Comparison of ENCODE assay signal across 15 cellular contexts in the genomic region with DNA sequence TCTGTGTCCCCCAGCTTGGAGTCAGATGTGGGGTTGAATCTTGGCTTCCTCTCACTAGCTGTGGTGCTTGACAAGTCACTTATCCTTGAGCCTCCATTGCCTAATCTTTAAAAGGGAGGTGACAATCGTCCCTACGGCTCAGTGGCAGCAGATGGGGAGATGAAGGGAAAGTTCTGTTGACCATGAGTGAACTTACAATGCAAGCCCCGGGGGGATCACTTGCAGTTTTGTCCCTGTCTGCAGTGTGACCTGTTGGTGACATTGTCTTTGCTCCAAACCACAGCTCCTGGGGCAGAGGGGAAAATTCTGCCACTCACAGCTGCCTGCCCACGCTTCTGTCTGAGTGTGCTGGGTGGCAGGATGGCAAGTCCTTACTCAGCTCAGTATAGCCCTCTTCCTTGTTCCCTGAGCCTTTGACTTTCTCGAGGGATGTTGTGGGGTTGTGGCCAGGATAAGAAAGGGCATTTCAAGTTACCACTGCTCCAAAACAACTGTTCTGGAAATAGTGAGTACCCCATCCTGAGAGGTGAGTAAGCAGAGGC. TPM values are rescaled to one million over a fixed set of nuclear protein-coding genes. Genes with fewer than 3 reads are reported as not detected.
DNase-seq lines count a peak whose midpoint lies in the region; TF ChIP-seq lines count a peak whose summit lies in the region.
"Had no signal": no experiment of that assay in that cellular context is flagged by ENCODE, and none has a peak within 500 bp of the region (broad histone marks: within the 10 kb centered on the region; RNA-seq: fewer than 3 reads in every experiment).

No MANE protein-coding gene starts in this region.

- intact Hi-C loops in Calu3 (cut with micrococcal nuclease; ENCODE audit: unreplicated experiment) = loop anchor here (10.0 kb wide), 1 partner anchor 64 kb away; no protein-coding TSS in a partner anchor
- intact Hi-C loops in PC-9 (cut with micrococcal nuclease; ENCODE audit: unreplicated experiment) = no loop called here
- intact Hi-C loops in ovary (cut with DNase I) = no loop called here
- intact Hi-C loops in activated T-helper 2 cell treated with anti-CD3 and anti-CD28 coated beads, Interferon-gamma antibody, Interleukin-2, Interleukin-4, amounts not matched to agents 10 μg/mL and 5 μg/mL and 100 μg/mL, durations not matched to agents 14 hours and 24 hours and 36 hours (cut with micrococcal nuclease) = no loop called here

- no peaks in the 10 kb centered on the region for H4K20me1 ChIP-seq in PC-9 (ENCODE audit: insufficient read depth)

- H3K27me3 Mint-ChIP-seq in Calu3 (ENCODE audit: unreplicated experiment) = no peaks in the 10 kb centered on the region
- peaks cover 37% of the 10 kb centered on the region for H3K27me3 Mint-ChIP-seq in nephron progenitor cell (ENCODE audit: low read depth, poor library complexity)
- peaks cover 57% of the 10 kb centered on the region for H3K27me3 Mint-ChIP-seq in activated T-helper 2 cell treated with anti-CD3 and anti-CD28 coated beads, Interferon-gamma antibody, Interleukin-2, Interleukin-4, amounts not matched to agents 10 μg/mL and 5 μg/mL and 100 μg/mL, durations not matched to agents 14 hours and 24 hours and 36 hours (ENCODE audit: low read depth)

- no peak for TF ChIP-seq EP300 in ovary (IDR thresholded peaks at IDR 0.05)

- peak overlapping the region; percentile 99 for H3K4me3 Mint-ChIP-seq in Calu3 (ENCODE audit: low read depth, unreplicated experiment)
- H3K4me3 Mint-ChIP-seq in nephron progenitor cell = peak overlapping the region; percentile 91
- no peak overlapping the region for H3K4me3 Mint-ChIP-seq in activated T-helper 2 cell treated with anti-CD3 and anti-CD28 coated beads, Interferon-gamma antibody, Interleukin-2, Interleukin-4, amounts not matched to agents 10 μg/mL and 5 μg/mL and 100 μg/mL, durations not matched to agents 14 hours and 24 hours and 36 hours (ENCODE audit: low read depth)
- H3K4me3 Mint-ChIP-seq: activated B cell treated with CpG ODN at 0.5 μM for 24 hours, immature natural killer cell had no signal

- H3K4me3 ChIP-seq in PC-9 (peak overlapping the region; percentile 60; the same call in 1 of the 2 replicates), foreskin fibroblast (ENCODE audit: low read depth in 1 of 2, low read length in 2 of 2) (peak overlapping the region; percentile 32 to 56), ovary (no peak overlapping the region)
- H3K4me3 ChIP-seq: mucosa of descending colon, prostate gland had no signal

- CTCF ChIA-PET in Calu3 (lab: Charles Lee) (interaction anchor here (1.0 kb wide), 2 partner anchors 19 to 45 kb away, joined by 3 to 5 read pairs; no protein-coding TSS in a partner anchor), PC-9 (lab: Charles Lee) (no interaction called here)

- peak overlapping the region; percentile 85 for H3K4me2 ChIP-seq in PC-9

- H3K36me3 Mint-ChIP-seq in Calu3 (ENCODE audit: insufficient read depth, unreplicated experiment) = peaks cover 40% of the 10 kb centered on the region
- H3K36me3 Mint-ChIP-seq in nephron progenitor cell (ENCODE audit: low read depth) = peaks cover 17% of the 10 kb centered on the region
- H3K36me3 Mint-ChIP-seq in activated T-helper 2 cell treated with anti-CD3 and anti-CD28 coated beads, Interferon-gamma antibody, Interleukin-2, Interleukin-4, amounts not matched to agents 10 μg/mL and 5 μg/mL and 100 μg/mL, durations not matched to agents 14 hours and 24 hours and 36 hours (ENCODE audit: low read depth) = no peaks in the 10 kb centered on the region
- H3K36me3 Mint-ChIP-seq: immature natural killer cell had no signal

- no peaks in the 10 kb centered on the region for H3K36me3 ChIP-seq in PC-9 (ENCODE audit: low read depth)
- no peaks in the 10 kb centered on the region for H3K36me3 ChIP-seq in ovary
- H3K36me3 ChIP-seq: prostate gland, transverse colon had no signal

- H3K4me1 Mint-ChIP-seq in Calu3 (ENCODE audit: low read depth, unreplicated experiment) = peaks cover 44% of the 10 kb centered on the region
- H3K4me1 Mint-ChIP-seq in nephron progenitor cell = peaks cover 66% of the 10 kb centered on the region
- peaks cover 3% of the 10 kb centered on the region for H3K4me1 Mint-ChIP-seq in activated T-helper 2 cell treated with anti-CD3 and anti-CD28 coated beads, Interferon-gamma antibody, Interleukin-2, Interleukin-4, amounts not matched to agents 10 μg/mL and 5 μg/mL and 100 μg/mL, durations not matched to agents 14 hours and 24 hours and 36 hours (ENCODE audit: low read depth)
- H3K4me1 Mint-ChIP-seq: activated B cell treated with CpG ODN at 0.5 μM for 24 hours, immature natural killer cell had no signal

- H3K27ac ChIP-seq in PC-9 = no peak overlapping the region
- no peak overlapping the region for H3K27ac ChIP-seq in ovary
- H3K27ac ChIP-seq: prostate gland had no signal

- WGBS in ovary, 3 donors = 61 to 67% (median 66%) methylated on average over 5 of the region's 5 CpGs

- H3K9me3 Mint-ChIP-seq in Calu3 (ENCODE audit: low read depth, unreplicated experiment) (no peaks in the 10 kb centered on the region), nephron progenitor cell (no peaks in the 10 kb centered on the region)
- H3K9me3 Mint-ChIP-seq in activated T-helper 2 cell treated with anti-CD3 and anti-CD28 coated beads, Interferon-gamma antibody, Interleukin-2, Interleukin-4, amounts not matched to agents 10 μg/mL and 5 μg/mL and 100 μg/mL, durations not matched to agents 14 hours and 24 hours and 36 hours = no peaks in the 10 kb centered on the region
- H3K9me3 Mint-ChIP-seq: activated B cell treated with CpG ODN at 0.5 μM for 24 hours, immature natural killer cell had no signal

- H3K9me2 ChIP-seq in PC-9 (ENCODE audit: insufficient read depth) = no peaks in the 10 kb centered on the region

- H3K9me3 ChIP-seq in PC-9 (ENCODE audit: insufficient read depth, low read depth) (no peaks in the 10 kb centered on the region), ovary (no peaks in the 10 kb centered on the region)
- H3K9me3 ChIP-seq: mucosa of descending colon, prostate gland, transverse colon had no signal

- peaks cover 26% of the 10 kb centered on the region for H3K4me1 ChIP-seq in PC-9 (replicated peaks; ENCODE audit: insufficient read depth)
- H3K4me1 ChIP-seq in ovary (ENCODE audit: insufficient read depth) = no peaks in the 10 kb centered on the region
- H3K4me1 ChIP-seq: prostate gland had no signal

- BruUV-seq in Calu3 (replicated peaks; lab: Mats Ljungman, UMichigan) (TSS peak; percentile 19), PC-9 (replicated peaks; lab: Mats Ljungman, UMichigan) (TSS peak; percentile 32)

- H3K79me2 ChIP-seq in PC-9 (ENCODE audit: low read depth) = peaks cover 17% of the 10 kb centered on the region

- H3K27ac Mint-ChIP-seq in Calu3 (ENCODE audit: unreplicated experiment) (no peak overlapping the region), nephron progenitor cell (no peak overlapping the region)
- no peak overlapping the region for H3K27ac Mint-ChIP-seq in activated T-helper 2 cell treated with anti-CD3 and anti-CD28 coated beads, Interferon-gamma antibody, Interleukin-2, Interleukin-4, amounts not matched to agents 10 μg/mL and 5 μg/mL and 100 μg/mL, durations not matched to agents 14 hours and 24 hours and 36 hours
- H3K27ac Mint-ChIP-seq: activated B cell treated with CpG ODN at 0.5 μM for 24 hours, immature natural killer cell had no signal

- no peaks in the 10 kb centered on the region for H3K27me3 ChIP-seq in PC-9 (ENCODE audit: insufficient read depth, low read depth)
- H3K27me3 ChIP-seq in ovary = no peaks in the 10 kb centered on the region

- H2AFZ ChIP-seq in PC-9 = no peak overlapping the region

- H3F3A ChIP-seq in PC-9 (ENCODE audit: insufficient read depth, low read depth) = no peaks in the 10 kb centered on the region

- TF ChIP-seq POLR2A in ovary (IDR thresholded peaks at IDR 0.05) = no peak

- DNase-seq in Calu3 (no peak), PC-9 (no peak), foreskin fibroblast (no peak), nephron progenitor cell (no peak), COR-L47 (lab: John Stamatoyannopoulos, UW) (no peak), ovary (no peak), AML-193 (lab: John Stamatoyannopoulos, UW) (no peak)
- DNase-seq in activated T-helper 2 cell treated with anti-CD3 and anti-CD28 coated beads, Interferon-gamma antibody, Interleukin-2, Interleukin-4, amounts not matched to agents 10 μg/mL and 5 μg/mL and 100 μg/mL, durations not matched to agents 14 hours and 24 hours and 36 hours (ENCODE audit: low spot score) = no peak
- DNase-seq: activated B cell treated with CpG ODN at 0.5 μM for 24 hours, immature natural killer cell, NCI-H1092, NCI-H226, transverse colon had no signal

- POLR2A ChIA-PET in PC-9 (lab: Charles Lee; ENCODE audit: unreplicated experiment) = interaction anchor here (0.6 kb wide), 1 partner anchor 45 kb away, joined by 5 read pairs; no protein-coding TSS in a partner anchor

- no peak for TF ChIP-seq CTCF in Calu3 (IDR thresholded peaks at IDR 0.05; ENCODE audit: unreplicated experiment)
- TF ChIP-seq CTCF in PC-9 (conservative IDR thresholded peaks at IDR 0.05) = no peak
- TF ChIP-seq CTCF in foreskin fibroblast (IDR thresholded peaks at IDR 0.05; ENCODE audit: low read depth, low read length) = no peak
- TF ChIP-seq CTCF in nephron progenitor cell (IDR thresholded peaks at IDR 0.05) = no peak
- no peak for TF ChIP-seq CTCF in ovary (IDR thresholded peaks at IDR 0.05)

RNA-seq across cellular contexts. Expression of a gene that starts 1.7 kb away (rescaled TPM):
- 31.8 and 41.6 TPM in 2 replicates for total RNA-seq in Calu3 (2022)
- 60.7 and 133 TPM in 2 replicates for total RNA-seq in PC-9 (2021)
- total RNA-seq in ovary = under 1 TPM in 3 of 7 donors, not detected in 4; 0.12 to 0.52 (median 0.48) TPM
- polyA plus RNA-seq in ovary = under 1 TPM in 1 of 2 donors, not detected in 1; 0.01 TPM
- 0.05 and 0.07 TPM in 2 replicates for total RNA-seq in activated T-helper 2 cell treated with anti-CD3 and anti-CD28 coated beads, Interferon-gamma antibody, Interleukin-2, Interleukin-4, amounts not matched to agents 10 μg/mL and 5 μg/mL and 100 μg/mL, durations not matched to agents 14 hours and 24 hours and 36 hours
- total RNA-seq: activated B cell treated with CpG ODN at 0.5 μM for 24 hours had no signal
- polyA plus RNA-seq: immature natural killer cell had no signal

RNA-seq across cellular contexts. Expression of a gene that starts 42.3 kb away (rescaled TPM):
- total RNA-seq in Calu3 (2022) = not detected in 2 replicates
- 0.09 TPM in 1 of 2 replicates, not detected in the other for total RNA-seq in PC-9 (2021)
- total RNA-seq in ovary = under 1 TPM in 2 of 7 donors, not detected in 5; 0.10 to 0.46 TPM
- polyA plus RNA-seq in ovary = under 1 TPM in 1 of 2 donors, not detected in 1; 0.10 TPM
- not detected in 2 replicates for total RNA-seq in activated T-helper 2 cell treated with anti-CD3 and anti-CD28 coated beads, Interferon-gamma antibody, Interleukin-2, Interleukin-4, amounts not matched to agents 10 μg/mL and 5 μg/mL and 100 μg/mL, durations not matched to agents 14 hours and 24 hours and 36 hours
- total RNA-seq: activated B cell treated with CpG ODN at 0.5 μM for 24 hours, mucosa of descending colon, transverse colon had no signal
- polyA plus RNA-seq: immature natural killer cell had no signal

Comparison
In these comparisons a context has a peak if more than half of its experiments do, and no peak if none do; other contexts are left out.
1. RNA of a gene that starts 1.7 kb away (total RNA-seq): 60.7 to 133 TPM in PC-9 and 31.8 to 41.6 TPM in Calu3; 0.05 to 0.07 TPM in activated T-helper 2 cell treated with anti-CD3 and anti-CD28 coated beads, Interferon-gamma antibody, Interleukin-2, Interleukin-4, amounts not matched to agents 10 μg/mL and 5 μg/mL and 100 μg/mL, durations not matched to agents 14 hours and 24 hours and 36 hours and 0.12 to 0.52 TPM in ovary; every median in the first group is over 10 times any median in the second.